ENCODE assay signal across 8 cellular contexts in the genomic region with DNA sequence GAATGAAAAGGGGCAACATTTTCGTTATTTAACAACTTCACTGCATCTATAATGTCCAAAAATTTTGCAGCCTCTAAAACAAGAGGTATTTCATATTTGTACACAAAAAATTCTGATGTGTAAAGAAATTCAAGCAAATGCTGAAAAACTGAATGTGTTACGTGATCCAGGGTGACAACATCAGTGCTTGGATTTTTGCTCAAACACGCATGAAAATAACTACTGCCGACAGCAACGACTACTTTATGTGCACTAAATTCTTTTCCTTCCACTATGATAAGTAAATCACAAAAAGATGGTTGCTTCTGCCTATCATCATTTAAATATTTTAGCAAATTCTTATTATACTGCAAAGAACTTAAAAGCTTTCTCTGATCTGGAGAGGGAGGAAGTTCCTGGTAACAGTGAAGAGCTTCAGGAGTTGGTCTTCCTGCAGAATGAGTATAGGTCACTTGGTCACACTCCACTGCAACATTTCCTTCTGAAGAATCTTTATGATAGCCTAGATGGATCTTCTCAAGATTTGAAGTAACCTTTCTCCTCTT. TPM values are rescaled to one million over a fixed set of nuclear protein-coding genes. Genes with fewer than 3 reads are reported as not detected.
DNase-seq lines count a peak whose midpoint lies in the region; ATAC-seq, FAIRE-seq and TF ChIP-seq lines count a peak whose summit lies in the region.

No MANE protein-coding gene starts in this region.

- TSS peak; percentile 56 for BruUV-seq in HepG2 (replicated peaks; lab: Mats Ljungman, UMichigan)

- 67% methylated on average over 5 of the region's 5 CpGs for WGBS in HepG2 (ENCODE audit: low lambda C conversion rate)
- 58 to 60% methylated on average over 5 of the region's 5 CpGs for WGBS in upper lobe of left lung, 2 donors

- H3K27me3 Mint-ChIP-seq in GM23338 (ENCODE audit: insufficient read depth, low read depth, poor library complexity): peaks cover 9% of the 10 kb centered on the region
- H3K27me3 Mint-ChIP-seq in activated T-helper 2 cell treated with anti-CD3 and anti-CD28 coated beads, Interferon-gamma antibody, Interleukin-2, Interleukin-4, amounts not matched to agents 10 μg/mL and 5 μg/mL and 100 μg/mL, durations not matched to agents 14 hours and 24 hours and 36 hours (ENCODE audit: low read depth): no peaks in the 10 kb centered on the region

- H3K9me2 ChIP-seq in GM23338 (ENCODE audit: insufficient read depth): no peaks in the 10 kb centered on the region

- H3K36me3 ChIP-seq in GM23338 (ENCODE audit: insufficient read depth) (no peaks in the 10 kb centered on the region), HepG2 (replicated peaks in 1 of 2; ENCODE audit: control insufficient read depth in 1 of 2, insufficient read depth in 2 of 2, low read length in 2 of 2) (no peaks in the 10 kb centered on the region), upper lobe of left lung (no peaks in the 10 kb centered on the region)

- H3K9ac ChIP-seq in HepG2 (ENCODE audit: insufficient read depth, low read depth, low read length): peak overlapping the region; percentile 92

- no peaks in the 10 kb centered on the region for H3K36me3 Mint-ChIP-seq in GM23338 (ENCODE audit: low read depth)
- H3K36me3 Mint-ChIP-seq in activated T-helper 2 cell treated with anti-CD3 and anti-CD28 coated beads, Interferon-gamma antibody, Interleukin-2, Interleukin-4, amounts not matched to agents 10 μg/mL and 5 μg/mL and 100 μg/mL, durations not matched to agents 14 hours and 24 hours and 36 hours (ENCODE audit: low read depth): peaks cover 23% of the 10 kb centered on the region

- no peak for ATAC-seq in GM23338
- ATAC-seq in HepG2: peak; percentile 12; the same call in 1 of the 3 replicates
- no peak for ATAC-seq in upper lobe of left lung (ENCODE audit: low FRiP score in 2 of 2)
- ATAC-seq in GM18511 (IDR thresholded peaks at IDR 0.05; ENCODE audit: unreplicated experiment): no peak
- ATAC-seq in GM19023 (IDR thresholded peaks at IDR 0.05; ENCODE audit: unreplicated experiment): no peak

- TF ChIP-seq POLR2A in HepG2 (IDR thresholded peaks at IDR 0.05; ENCODE audit: insufficient read depth in 1 of 2, low read depth in 2 of 2, low read length in 2 of 2) (no peak), upper lobe of left lung (IDR thresholded peaks at IDR 0.05) (no peak)

- H3K9me3 ChIP-seq in HepG2 (ENCODE audit: low read length): no peaks in the 10 kb centered on the region
- H3K9me3 ChIP-seq in upper lobe of left lung: no peaks in the 10 kb centered on the region

- peaks cover 45% of the 10 kb centered on the region for H3K4me1 Mint-ChIP-seq in GM23338
- H3K4me1 Mint-ChIP-seq in activated T-helper 2 cell treated with anti-CD3 and anti-CD28 coated beads, Interferon-gamma antibody, Interleukin-2, Interleukin-4, amounts not matched to agents 10 μg/mL and 5 μg/mL and 100 μg/mL, durations not matched to agents 14 hours and 24 hours and 36 hours (ENCODE audit: low read depth): peaks cover 61% of the 10 kb centered on the region

- peak overlapping the region; percentile 84 for H3K4me3 ChIP-seq in GM23338
- peak overlapping the region; percentile 75 to 96 (median 80) for H3K4me3 ChIP-seq in HepG2 (replicated peaks in 1 of 3; ENCODE audit: insufficient read depth in 1 of 3, low read depth in 2 of 3, low read length in 3 of 3)
- H3K4me3 ChIP-seq in upper lobe of left lung: peak overlapping the region in 3 of 4 donors; percentile 63 to 83 (median 82)

- intact Hi-C loops in activated T-helper 2 cell treated with anti-CD3 and anti-CD28 coated beads, Interferon-gamma antibody, Interleukin-2, Interleukin-4, amounts not matched to agents 10 μg/mL and 5 μg/mL and 100 μg/mL, durations not matched to agents 14 hours and 24 hours and 36 hours (cut with micrococcal nuclease): no loop called here
- intact Hi-C loops in HepG2 (cut with micrococcal nuclease; ENCODE audit: unreplicated experiment): no loop called here

- TF ChIP-seq EP300 in HepG2 (IDR thresholded peaks at IDR 0.05; ENCODE audit: low read depth in 2 of 2, low read length in 2 of 2) (no peak), HepG2 (CRISPR knock-in tag; IDR thresholded peaks at IDR 0.05; ENCODE audit: borderline replicate concordance) (no peak), upper lobe of left lung (IDR thresholded peaks at IDR 0.05) (no peak)

- POLR2A ChIA-PET in HepG2 (lab: Yijun Ruan, JAX): no interaction called here

- H3K27ac ChIP-seq in GM23338 (ENCODE audit: low read depth) (peak overlapping the region; percentile 75; the same call in 1 of the 2 replicates), HepG2 (ENCODE audit: extremely low read length, insufficient read depth, low read length) (peak overlapping the region; percentile 89), upper lobe of left lung (peak overlapping the region in 3 of 4 donors; percentile 90 to 96 (median 95))

- no peak for TF ChIP-seq CTCF in GM23338 (conservative IDR thresholded peaks at IDR 0.05; ENCODE audit: low read depth in 2 of 2)
- no peak for TF ChIP-seq CTCF in HepG2 (CRISPR knock-in tag; IDR thresholded peaks at IDR 0.05)
- TF ChIP-seq CTCF in upper lobe of left lung (IDR thresholded peaks at IDR 0.05): no peak

- H3F3A ChIP-seq in GM23338 (replicated peaks; ENCODE audit: low read depth): no peaks in the 10 kb centered on the region

- peak overlapping the region; percentile 99 for H3K4me3 Mint-ChIP-seq in GM23338
- H3K4me3 Mint-ChIP-seq in activated T-helper 2 cell treated with anti-CD3 and anti-CD28 coated beads, Interferon-gamma antibody, Interleukin-2, Interleukin-4, amounts not matched to agents 10 μg/mL and 5 μg/mL and 100 μg/mL, durations not matched to agents 14 hours and 24 hours and 36 hours (ENCODE audit: low read depth): peak overlapping the region; percentile 91

- peak; percentile 37 for DNase-seq in ACHN
- DNase-seq in GM23338 (ENCODE audit: low spot score): no peak
- no peak for DNase-seq in activated T-helper 2 cell treated with anti-CD3 and anti-CD28 coated beads, Interferon-gamma antibody, Interleukin-2, Interleukin-4, amounts not matched to agents 10 μg/mL and 5 μg/mL and 100 μg/mL, durations not matched to agents 14 hours and 24 hours and 36 hours (ENCODE audit: low spot score)
- no peak for DNase-seq in HepG2 (ENCODE audit: low spot score)
- DNase-seq in upper lobe of left lung: no peak
- no peak for DNase-seq in OCI-M1 (lab: John Stamatoyannopoulos, UW)

- no peaks in the 10 kb centered on the region for H3K9me3 Mint-ChIP-seq in GM23338
- H3K9me3 Mint-ChIP-seq in activated T-helper 2 cell treated with anti-CD3 and anti-CD28 coated beads, Interferon-gamma antibody, Interleukin-2, Interleukin-4, amounts not matched to agents 10 μg/mL and 5 μg/mL and 100 μg/mL, durations not matched to agents 14 hours and 24 hours and 36 hours: no peaks in the 10 kb centered on the region

- H3K4me2 ChIP-seq in GM23338 (peak overlapping the region; percentile 85), HepG2 (ENCODE audit: low read depth, low read length) (peak overlapping the region; percentile 78)

- no peak for FAIRE-seq in HepG2 (lab: Jason Lieb, UNC)

- H3K27me3 ChIP-seq in GM23338 (ENCODE audit: insufficient read depth): no peaks in the 10 kb centered on the region
- H3K27me3 ChIP-seq in HepG2 (ENCODE audit: control insufficient read depth in 1 of 2, insufficient read depth in 2 of 2, low read length in 2 of 2): no peaks in the 10 kb centered on the region
- H3K27me3 ChIP-seq in upper lobe of left lung: no peaks in the 10 kb centered on the region

- peak overlapping the region; percentile 91 for H2AFZ ChIP-seq in GM23338
- H2AFZ ChIP-seq in HepG2 (ENCODE audit: low read length): no peak overlapping the region

- peaks cover 42% of the 10 kb centered on the region for H3K4me1 ChIP-seq in GM23338 (ENCODE audit: insufficient read depth)
- H3K4me1 ChIP-seq in HepG2 (ENCODE audit: insufficient read depth, low read length): peaks cover 52% of the 10 kb centered on the region
- H3K4me1 ChIP-seq in upper lobe of left lung: peaks cover 30 to 59% (median 32%) of the 10 kb centered on the region in 4 donors

- CTCF ChIA-PET in HepG2 (lab: Yijun Ruan, JAX; ENCODE audit: low intra/inter-chr PET ratio, low total read pairs): no interaction called here

- TF ChIP-seq RAD21 in HepG2 (CRISPR knock-in tag; IDR thresholded peaks at IDR 0.05): no peak

- H3K79me2 ChIP-seq in GM23338 (replicated peaks; ENCODE audit: insufficient read depth) (peaks cover 55% of the 10 kb centered on the region), HepG2 (ENCODE audit: insufficient read depth, low read length) (peaks cover 22% of the 10 kb centered on the region)

- no peaks in the 10 kb centered on the region for H4K20me1 ChIP-seq in GM23338 (replicated peaks; ENCODE audit: insufficient read depth)
- 0 out of 2 replicates have a peak, but pooled peaks cover 2% of the 10 kb centered on the region for H4K20me1 ChIP-seq in HepG2 (ENCODE audit: insufficient read depth, low read length)

- in situ Hi-C loops in ACHN (cut with HindIII; ENCODE audit: low pct_ligation_motif_present, low pct_unique_long_range_greater_than_20kb, low sequenced_read_pairs) (no loop called here), HepG2 (cut with HindIII; ENCODE audit: extremely low pct_ligation_motif_present, low pct_unique_long_range_greater_than_20kb) (no loop called here)

- peak overlapping the region; percentile 96; the same call in 1 of the 2 replicates for H3K27ac Mint-ChIP-seq in GM23338
- H3K27ac Mint-ChIP-seq in activated T-helper 2 cell treated with anti-CD3 and anti-CD28 coated beads, Interferon-gamma antibody, Interleukin-2, Interleukin-4, amounts not matched to agents 10 μg/mL and 5 μg/mL and 100 μg/mL, durations not matched to agents 14 hours and 24 hours and 36 hours: peak overlapping the region; percentile 91

RNA-seq across cellular contexts. Expression of a gene that starts 1.1 kb away (rescaled TPM):
- total RNA-seq in GM23338 (2014; rRNA removed; shearing (Covaris generic)): 6.9 and 8.2 TPM in 2 replicates
- 1.9 and 2.2 TPM in 2 replicates for polyA plus RNA-seq in GM23338 (2016; fragmentation: Nextera tagmentation; extraction: Ambion mirVana)
- total RNA-seq in activated T-helper 2 cell treated with anti-CD3 and anti-CD28 coated beads, Interferon-gamma antibody, Interleukin-2, Interleukin-4, amounts not matched to agents 10 μg/mL and 5 μg/mL and 100 μg/mL, durations not matched to agents 14 hours and 24 hours and 36 hours: 5.1 and 5.4 TPM in 2 replicates
- total RNA-seq in HepG2 (2016; rRNA removed; fragmentation: Illumina TruSeq; extraction: Trizol): 6.3 and 10.7 TPM in 2 replicates
- total RNA-seq in HepG2 (2016; cell fraction: cytosol; rRNA removed; fragmentation: Illumina TruSeq; extraction: Trizol; ENCODE audit: low read depth): 1.0 and 1.1 TPM in 2 replicates
- 6.1 and 10.2 TPM in 2 replicates for total RNA-seq in HepG2 (2016; cell fraction: insoluble cytoplasmic fraction; rRNA removed; fragmentation: Illumina TruSeq; extraction: Trizol)
- total RNA-seq in HepG2 (2016; cell fraction: membrane; rRNA removed; fragmentation: Illumina TruSeq; extraction: Trizol): 1.9 and 2.2 TPM in 2 replicates
- 10.0 and 10.9 TPM in 2 replicates for total RNA-seq in HepG2 (2016; cell fraction: nucleus; rRNA removed; fragmentation: Illumina TruSeq; extraction: Trizol)
- 1.2 and 1.6 TPM in 2 replicates for polyA plus RNA-seq in HepG2 (2011; rRNA removed)
- 0.47 and 0.87 TPM in 2 replicates for polyA plus RNA-seq in HepG2 (2011; cell fraction: cytosol; rRNA removed)
- 1.3 and 1.5 TPM in 2 replicates for polyA plus RNA-seq in HepG2 (2011; cell fraction: nucleus; rRNA removed)
- polyA plus RNA-seq in HepG2 (2012): 1.8 and 1.9 TPM in 2 replicates
- 0.07 TPM in 2 replicates for polyA plus RNA-seq in HepG2 (2016; cell fraction: cytosol; fragmentation: Illumina TruSeq; extraction: Trizol; ENCODE audit: low read depth)
- 3.4 and 4.0 TPM in 2 replicates for polyA plus RNA-seq in HepG2 (2016; cell fraction: insoluble cytoplasmic fraction; fragmentation: Illumina TruSeq; extraction: Trizol; ENCODE audit: low read depth)
- polyA plus RNA-seq in HepG2 (2016; cell fraction: membrane; fragmentation: Illumina TruSeq; extraction: Trizol; ENCODE audit: low read depth): 0.38 and 0.42 TPM in 2 replicates
- polyA plus RNA-seq in HepG2 (2016; cell fraction: nucleus; fragmentation: Illumina TruSeq; extraction: Trizol; ENCODE audit: insufficient read depth, low read depth): 4.7 and 5.7 TPM in 2 replicates
- 2.7 and 11.0 TPM in 2 replicates for polyA minus RNA-seq in HepG2 (2011; rRNA and poly(A)+ RNA removed; ENCODE audit: low replicate concordance)
- polyA minus RNA-seq in HepG2 (2011; cell fraction: cytosol; rRNA and poly(A)+ RNA removed): 2.6 and 4.8 TPM in 2 replicates
- 17.0 and 17.5 TPM in 2 replicates for polyA minus RNA-seq in HepG2 (2011; cell fraction: nucleus; rRNA and poly(A)+ RNA removed)
- total RNA-seq in upper lobe of left lung: 10 to 100 TPM in 3 of 6 donors, 1 to 10 TPM in 3; 3.2 to 16.9 (median 9.2) TPM

RNA-seq across cellular contexts. Expression of a gene that starts 53.5 kb away (rescaled TPM):
- total RNA-seq in GM23338 (2014; rRNA removed; shearing (Covaris generic)): 64.9 and 65.4 TPM in 2 replicates
- 35.6 and 36.8 TPM in 2 replicates for polyA plus RNA-seq in GM23338 (2016; fragmentation: Nextera tagmentation; extraction: Ambion mirVana)
- 43.0 and 43.6 TPM in 2 replicates for total RNA-seq in activated T-helper 2 cell treated with anti-CD3 and anti-CD28 coated beads, Interferon-gamma antibody, Interleukin-2, Interleukin-4, amounts not matched to agents 10 μg/mL and 5 μg/mL and 100 μg/mL, durations not matched to agents 14 hours and 24 hours and 36 hours
- 29.1 and 35.8 TPM in 2 replicates for total RNA-seq in HepG2 (2016; rRNA removed; fragmentation: Illumina TruSeq; extraction: Trizol)
- total RNA-seq in HepG2 (2016; cell fraction: cytosol; rRNA removed; fragmentation: Illumina TruSeq; extraction: Trizol; ENCODE audit: low read depth): 1.6 and 2.1 TPM in 2 replicates
- total RNA-seq in HepG2 (2016; cell fraction: insoluble cytoplasmic fraction; rRNA removed; fragmentation: Illumina TruSeq; extraction: Trizol): 27.3 and 33.8 TPM in 2 replicates
- 4.8 and 6.2 TPM in 2 replicates for total RNA-seq in HepG2 (2016; cell fraction: membrane; rRNA removed; fragmentation: Illumina TruSeq; extraction: Trizol)
- 106 and 107 TPM in 2 replicates for total RNA-seq in HepG2 (2016; cell fraction: nucleus; rRNA removed; fragmentation: Illumina TruSeq; extraction: Trizol)
- 4.2 and 7.7 TPM in 2 replicates for polyA plus RNA-seq in HepG2 (2011; rRNA removed)
- polyA plus RNA-seq in HepG2 (2011; cell fraction: cytosol; rRNA removed): 1.6 and 1.9 TPM in 2 replicates
- polyA plus RNA-seq in HepG2 (2011; cell fraction: nucleus; rRNA removed): 7.6 and 8.3 TPM in 2 replicates
- 5.7 and 11.2 TPM in 2 replicates for polyA plus RNA-seq in HepG2 (2012)
- 0.29 and 0.42 TPM in 2 replicates for polyA plus RNA-seq in HepG2 (2016; cell fraction: cytosol; fragmentation: Illumina TruSeq; extraction: Trizol; ENCODE audit: low read depth)
- 14.1 and 15.2 TPM in 2 replicates for polyA plus RNA-seq in HepG2 (2016; cell fraction: insoluble cytoplasmic fraction; fragmentation: Illumina TruSeq; extraction: Trizol; ENCODE audit: low read depth)
- polyA plus RNA-seq in HepG2 (2016; cell fraction: membrane; fragmentation: Illumina TruSeq; extraction: Trizol; ENCODE audit: low read depth): 1.1 and 1.3 TPM in 2 replicates
- 68.0 and 76.0 TPM in 2 replicates for polyA plus RNA-seq in HepG2 (2016; cell fraction: nucleus; fragmentation: Illumina TruSeq; extraction: Trizol; ENCODE audit: insufficient read depth, low read depth)
- polyA minus RNA-seq in HepG2 (2011; rRNA and poly(A)+ RNA removed; ENCODE audit: low replicate concordance): 5.4 and 39.3 TPM in 2 replicates
- 9.2 and 12.6 TPM in 2 replicates for polyA minus RNA-seq in HepG2 (2011; cell fraction: cytosol; rRNA and poly(A)+ RNA removed)
- 53.3 and 75.3 TPM in 2 replicates for polyA minus RNA-seq in HepG2 (2011; cell fraction: nucleus; rRNA and poly(A)+ RNA removed)
- total RNA-seq in upper lobe of left lung: 1 to 10 TPM in 4 of 6 donors, under 1 TPM in 2; under 0.01 to 2.7 (median 1.1) TPM
